Comparison of ENCODE assay signal across 1 cellular context in genomic region chr10:35463878-35464277, GRCh38.
TF ChIP-seq lines count a peak whose summit lies in the region.

No MANE protein-coding gene starts in this region.

TF ChIP-seq in GM23338, 12 proteins besides CTCF, POLR2A, EP300 and RAD21 (continued from another document):
- TF ChIP-seq ZNF462 (CRISPR knock-in tag; IDR thresholded peaks at IDR 0.05) (no peak), JUNB (IDR thresholded peaks at IDR 0.05; ENCODE audit: unreplicated experiment) (no peak), NANOG (IDR thresholded peaks at IDR 0.05; ENCODE audit: borderline replicate concordance) (no peak), EZH2phosphoT487 (IDR thresholded peaks at IDR 0.05; ENCODE audit: unreplicated experiment) (no peak), CREB1 (CRISPR knock-in tag; IDR thresholded peaks at IDR 0.05; ENCODE audit: low read depth) (no peak), ZNF114 (CRISPR knock-in tag; IDR thresholded peaks at IDR 0.05) (no peak), STAT1 (IDR thresholded peaks at IDR 0.05; ENCODE audit: unreplicated experiment) (no peak), POLR2AphosphoS5 (IDR thresholded peaks at IDR 0.05; ENCODE audit: low read depth) (no peak)
- TF ChIP-seq, protein P1, sequence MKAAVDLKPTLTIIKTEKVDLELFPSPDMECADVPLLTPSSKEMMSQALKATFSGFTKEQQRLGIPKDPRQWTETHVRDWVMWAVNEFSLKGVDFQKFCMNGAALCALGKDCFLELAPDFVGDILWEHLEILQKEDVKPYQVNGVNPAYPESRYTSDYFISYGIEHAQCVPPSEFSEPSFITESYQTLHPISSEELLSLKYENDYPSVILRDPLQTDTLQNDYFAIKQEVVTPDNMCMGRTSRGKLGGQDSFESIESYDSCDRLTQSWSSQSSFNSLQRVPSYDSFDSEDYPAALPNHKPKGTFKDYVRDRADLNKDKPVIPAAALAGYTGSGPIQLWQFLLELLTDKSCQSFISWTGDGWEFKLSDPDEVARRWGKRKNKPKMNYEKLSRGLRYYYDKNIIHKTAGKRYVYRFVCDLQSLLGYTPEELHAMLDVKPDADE (IDR thresholded peaks at IDR 0.05) = no peak
